Comparison of ENCODE assay signal across 8 cellular contexts in the genomic region with DNA sequence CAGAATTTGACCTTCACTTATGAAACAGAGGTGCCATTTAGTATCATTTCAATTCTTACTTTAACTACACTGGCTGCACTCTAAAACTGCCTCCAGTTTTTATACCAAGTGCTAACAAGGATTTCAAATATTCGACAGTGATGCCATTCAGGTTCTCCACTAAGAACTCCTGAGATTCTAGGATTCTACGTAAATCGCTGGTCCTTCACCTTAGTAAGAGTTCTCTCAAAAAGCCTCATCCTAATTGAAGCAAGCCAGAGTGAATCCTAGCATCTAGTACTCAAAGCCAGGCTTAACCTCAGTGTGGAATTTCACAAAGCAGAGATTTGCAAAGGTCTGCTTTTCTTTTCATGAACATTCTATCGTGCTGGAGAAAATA. TPM values are rescaled to one million over a fixed set of nuclear protein-coding genes. Genes with fewer than 3 reads are reported as not detected.
DNase-seq lines count a peak whose midpoint lies in the region; ATAC-seq, FAIRE-seq and TF ChIP-seq lines count a peak whose summit lies in the region.

No MANE protein-coding gene starts in this region.

- FAIRE-seq in HepG2 (lab: Jason Lieb, UNC) = no peak

- no peaks in the 10 kb centered on the region for H3K27me3 ChIP-seq in adrenal gland
- peaks cover 0 to 3% of the 10 kb centered on the region in 2 experiments; a peak in 2 of 5 replicates for H3K27me3 ChIP-seq in HepG2 (ENCODE audit: control insufficient read depth in 1 of 2, insufficient read depth in 2 of 2, low read length in 2 of 2)
- H3K27me3 ChIP-seq in testis = no peaks in the 10 kb centered on the region

- H2AFZ ChIP-seq in HepG2 (ENCODE audit: low read length) = no peak overlapping the region

- no peak for DNase-seq in T-helper 2 cell treated with Interferon-gamma antibody and Interleukin-4, amounts not matched to agents 5 μg/mL and 100 μg/mL, for 36 hours (ENCODE audit: low spot score)
- DNase-seq in T-helper 2 cell (no peak), adrenal gland (no peak), HepG2 (ENCODE audit: low spot score) (no peak), testis (no peak), NCI-H1092 treated with DMSO at 0.1 percent for 48 hours (lab: John Stamatoyannopoulos, UW) (no peak), NOMO-1 treated with DMSO at 0.1 percent for 48 hours (lab: John Stamatoyannopoulos, UW; ENCODE audit: unreplicated experiment) (no peak)

- H3K36me3 Mint-ChIP-seq in T-helper 2 cell treated with Interferon-gamma antibody and Interleukin-4, amounts not matched to agents 5 μg/mL and 100 μg/mL, for 36 hours (ENCODE audit: low read depth) = peaks cover 76% of the 10 kb centered on the region

- no peak for TF ChIP-seq RAD21 in HepG2 (CRISPR knock-in tag; IDR thresholded peaks at IDR 0.05)

- intact Hi-C loops in adrenal gland (cut with DNase I) (no loop called here), HepG2 (cut with micrococcal nuclease; ENCODE audit: unreplicated experiment) (loop anchor here (10.0 kb wide), 1 partner anchor 374 kb away; a partner anchor contains a TSS), testis (cut with DNase I; ENCODE audit: low total_unique reads) (no loop called here)

- H3K9me3 ChIP-seq in adrenal gland (replicated peaks in 1 of 3) (no peaks in the 10 kb centered on the region), HepG2 (ENCODE audit: low read length) (no peaks in the 10 kb centered on the region), testis (no peaks in the 10 kb centered on the region)

- peaks cover 85% of the 10 kb centered on the region for H4K20me1 ChIP-seq in HepG2 (ENCODE audit: insufficient read depth, low read length)

- ATAC-seq in HepG2 (no peak), GM19397 (IDR thresholded peaks at IDR 0.05; ENCODE audit: unreplicated experiment) (no peak)

- in situ Hi-C loops in HepG2 (cut with HindIII; ENCODE audit: extremely low pct_ligation_motif_present, low pct_unique_long_range_greater_than_20kb) = no loop called here

- TF ChIP-seq EP300 in HepG2 (IDR thresholded peaks at IDR 0.05; ENCODE audit: low read depth in 2 of 2, low read length in 2 of 2) (no peak), HepG2 (CRISPR knock-in tag; IDR thresholded peaks at IDR 0.05; ENCODE audit: borderline replicate concordance) (no peak)

- CTCF ChIA-PET in HepG2 (lab: Yijun Ruan, JAX; ENCODE audit: low intra/inter-chr PET ratio, low total read pairs) = no interaction called here

- H3K79me2 ChIP-seq in HepG2 (ENCODE audit: insufficient read depth, low read length) = peaks cover 75% of the 10 kb centered on the region

- WGBS in adrenal gland, 4 donors = 25 to 52% (median 41%) methylated on average over 4 of the region's 4 CpGs
- 24% methylated on average over 4 of the region's 4 CpGs for WGBS in HepG2 (ENCODE audit: low lambda C conversion rate)
- 63 to 70% methylated on average over 4 of the region's 4 CpGs for WGBS in testis, 2 donors

- H3K27ac Mint-ChIP-seq in T-helper 2 cell treated with Interferon-gamma antibody and Interleukin-4, amounts not matched to agents 5 μg/mL and 100 μg/mL, for 36 hours = no peak overlapping the region

- no peaks in the 10 kb centered on the region for H3K9me3 Mint-ChIP-seq in T-helper 2 cell treated with Interferon-gamma antibody and Interleukin-4, amounts not matched to agents 5 μg/mL and 100 μg/mL, for 36 hours

- TF ChIP-seq CTCF in adrenal gland (IDR thresholded peaks at IDR 0.05) (no peak), HepG2 (CRISPR knock-in tag; IDR thresholded peaks at IDR 0.05) (no peak), testis (IDR thresholded peaks at IDR 0.05) (no peak)

- H3K4me2 ChIP-seq in HepG2 (ENCODE audit: low read depth, low read length) = peak overlapping the region; percentile 94

- H3K27ac ChIP-seq in adrenal gland (peak overlapping the region in 4 of 5 donors; percentile 39 to 99 (median 76)), HepG2 (ENCODE audit: extremely low read length, insufficient read depth, low read length) (peak overlapping the region; percentile 97), testis (peak overlapping the region; percentile 35 to 42)

- peaks cover 7% of the 10 kb centered on the region for H3K27me3 Mint-ChIP-seq in T-helper 2 cell treated with Interferon-gamma antibody and Interleukin-4, amounts not matched to agents 5 μg/mL and 100 μg/mL, for 36 hours (ENCODE audit: low read depth)

- peaks cover 56% of the 10 kb centered on the region for H3K4me1 Mint-ChIP-seq in T-helper 2 cell treated with Interferon-gamma antibody and Interleukin-4, amounts not matched to agents 5 μg/mL and 100 μg/mL, for 36 hours (ENCODE audit: low read depth)

- BruUV-seq in HepG2 (replicated peaks; lab: Mats Ljungman, UMichigan) = no TSS peak

- peak in 1 of 2 donors; percentile 25 for TF ChIP-seq POLR2A in adrenal gland (IDR thresholded peaks at IDR 0.05)
- 0 out of 4 replicates have a peak, but pooled peaks of 1 of the 2 experiments have one; percentile 48 for TF ChIP-seq POLR2A in HepG2 (IDR thresholded peaks at IDR 0.05; ENCODE audit: insufficient read depth in 1 of 2, low read depth in 2 of 2, low read length in 2 of 2)
- TF ChIP-seq POLR2A in testis (IDR thresholded peaks at IDR 0.05) = no peak

- POLR2A ChIA-PET in HepG2 (lab: Yijun Ruan, JAX) = interaction anchor here (1.0 to 4.5 kb wide), 6 partner anchors 8 to 155 kb away, joined by 3 to 91 read pairs (median 9); no protein-coding TSS in a partner anchor

- H3K9ac ChIP-seq in HepG2 (ENCODE audit: insufficient read depth, low read depth, low read length) = peak overlapping the region; percentile 98

- H3K36me3 ChIP-seq in adrenal gland (replicated peaks in 1 of 2) (peaks cover 0 to 71% of the 10 kb centered on the region in 2 donors), HepG2 (replicated peaks in 1 of 2; ENCODE audit: control insufficient read depth in 1 of 2, insufficient read depth in 2 of 2, low read length in 2 of 2) (peaks cover 33 to 71% of the 10 kb centered on the region in 2 experiments), testis (ENCODE audit: low read depth, missing control alignments) (no peaks in the 10 kb centered on the region)

- peak overlapping the region in 2 of 4 donors; percentile 86 to 88 for H3K4me3 ChIP-seq in adrenal gland
- H3K4me3 ChIP-seq in HepG2 (replicated peaks in 1 of 3; ENCODE audit: insufficient read depth in 1 of 3, low read depth in 2 of 3, low read length in 3 of 3) = peak overlapping the region; percentile 84 to 96 (median 94)
- peak overlapping the region; percentile 7 to 88 for H3K4me3 ChIP-seq in testis

- H3K4me1 ChIP-seq in adrenal gland (replicated peaks in 1 of 2) = peaks cover 58 to 70% of the 10 kb centered on the region in 2 donors
- H3K4me1 ChIP-seq in HepG2 (ENCODE audit: insufficient read depth, low read length) = peaks cover 55% of the 10 kb centered on the region
- H3K4me1 ChIP-seq in testis = peaks cover 45% of the 10 kb centered on the region

- H3K4me3 Mint-ChIP-seq in T-helper 2 cell treated with Interferon-gamma antibody and Interleukin-4, amounts not matched to agents 5 μg/mL and 100 μg/mL, for 36 hours = peak overlapping the region; percentile 97

TF ChIP-seq in HepG2, 621 proteins besides CTCF, POLR2A, EP300 and RAD21 (continues in another document):
- TF ChIP-seq MEF2D (CRISPR knock-in tag; IDR thresholded peaks at IDR 0.05) (no peak), ZNF720 (CRISPR knock-in tag; IDR thresholded peaks at IDR 0.05) (no peak), PRMT3 (CRISPR knock-in tag; IDR thresholded peaks at IDR 0.05; ENCODE audit: borderline replicate concordance, low read depth) (no peak)
- TF ChIP-seq, protein P1, sequence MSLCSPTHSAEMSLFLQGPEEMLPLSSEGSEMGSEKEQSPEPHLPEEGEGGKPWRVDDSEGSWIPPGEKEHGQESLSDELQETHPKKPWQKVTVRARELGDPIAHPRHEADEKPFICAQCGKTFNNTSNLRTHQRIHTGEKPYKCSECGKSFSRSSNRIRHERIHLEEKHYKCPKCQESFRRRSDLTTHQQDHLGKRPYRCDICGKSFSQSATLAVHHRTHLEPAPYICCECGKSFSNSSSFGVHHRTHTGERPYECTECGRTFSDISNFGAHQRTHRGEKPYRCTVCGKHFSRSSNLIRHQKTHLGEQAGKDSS (CRISPR knock-in tag; IDR thresholded peaks at IDR 0.05; ENCODE audit: borderline replicate concordance, low read depth) = no peak

RNA-seq across cellular contexts. Expression of a gene that starts 3.5 kb away (rescaled TPM):
- total RNA-seq in adrenal gland = 100 to 1,000 TPM; 128 to 948 (median 375) TPM
- 100 to 1,000 TPM in 2 of 3 donors, 10 to 100 TPM in 1; 94.6 to 119 (median 108) TPM for polyA plus RNA-seq in adrenal gland
- 230 and 368 TPM in 2 replicates for total RNA-seq in HepG2 (2016; rRNA removed; fragmentation: Illumina TruSeq; extraction: Trizol)
- total RNA-seq in HepG2 (2016; cell fraction: cytosol; rRNA removed; fragmentation: Illumina TruSeq; extraction: Trizol; ENCODE audit: low read depth) = 31.8 and 45.4 TPM in 2 replicates
- total RNA-seq in HepG2 (2016; cell fraction: insoluble cytoplasmic fraction; rRNA removed; fragmentation: Illumina TruSeq; extraction: Trizol) = 210 and 375 TPM in 2 replicates
- total RNA-seq in HepG2 (2016; cell fraction: membrane; rRNA removed; fragmentation: Illumina TruSeq; extraction: Trizol) = 98.8 and 127 TPM in 2 replicates
- 947 and 961 TPM in 2 replicates for total RNA-seq in HepG2 (2016; cell fraction: nucleus; rRNA removed; fragmentation: Illumina TruSeq; extraction: Trizol)
- 861 and 880 TPM in 2 replicates for polyA plus RNA-seq in HepG2 (2011; rRNA removed)
- 346 and 636 TPM in 2 replicates for polyA plus RNA-seq in HepG2 (2011; cell fraction: cytosol; rRNA removed)
- 926 and 1,239 TPM in 2 replicates for polyA plus RNA-seq in HepG2 (2011; cell fraction: nucleus; rRNA removed)
- 836 and 868 TPM in 2 replicates for polyA plus RNA-seq in HepG2 (2012)
- 8.1 TPM in 2 replicates for polyA plus RNA-seq in HepG2 (2016; cell fraction: cytosol; fragmentation: Illumina TruSeq; extraction: Trizol; ENCODE audit: low read depth)
- polyA plus RNA-seq in HepG2 (2016; cell fraction: insoluble cytoplasmic fraction; fragmentation: Illumina TruSeq; extraction: Trizol; ENCODE audit: low read depth) = 138 and 148 TPM in 2 replicates
- 24.1 and 28.9 TPM in 2 replicates for polyA plus RNA-seq in HepG2 (2016; cell fraction: membrane; fragmentation: Illumina TruSeq; extraction: Trizol; ENCODE audit: low read depth)
- polyA plus RNA-seq in HepG2 (2016; cell fraction: nucleus; fragmentation: Illumina TruSeq; extraction: Trizol; ENCODE audit: insufficient read depth, low read depth) = 882 and 909 TPM in 2 replicates
- 406 and 1,055 TPM in 2 replicates for polyA minus RNA-seq in HepG2 (2011; rRNA and poly(A)+ RNA removed; ENCODE audit: low replicate concordance)
- 1,075 and 1,302 TPM in 2 replicates for polyA minus RNA-seq in HepG2 (2011; cell fraction: cytosol; rRNA and poly(A)+ RNA removed)
- polyA minus RNA-seq in HepG2 (2011; cell fraction: nucleus; rRNA and poly(A)+ RNA removed) = 2,125 and 2,864 TPM in 2 replicates
- 100 to 1,000 TPM; 151 to 220 TPM for total RNA-seq in testis
- polyA plus RNA-seq in testis (ENCODE audit: insufficient read depth, low read depth, low replicate concordance) = 56.4 TPM

Comparison
In these comparisons a context has a peak if more than half of its experiments do, and no peak if none do; other contexts are left out.
1. H3K27ac ChIP-seq: peak in every context shown above with its lines; median percentile 97 in HepG2; 76 in adrenal gland; 38 in testis.